1 cellular context compared by ENCODE assay signal in genomic region chr1:153422450-153423068, GRCh38.
TF ChIP-seq lines count a peak whose summit lies in the region.

No MANE protein-coding gene starts in this region.

TF ChIP-seq in K562, 482 proteins besides CTCF, POLR2A, EP300 and RAD21 (continued from another document):
- TF ChIP-seq NCOA1 (IDR thresholded peaks at IDR 0.05; ENCODE audit: low read depth) (peak; percentile 67; the same call in 1 of the 2 replicates), NBN (IDR thresholded peaks at IDR 0.05; ENCODE audit: low read depth) (0 out of 2 replicates have a peak, but pooled peaks have one; percentile 29), EHMT2 (IDR thresholded peaks at IDR 0.05) (peak; percentile 99), KHSRP (IDR thresholded peaks at IDR 0.05) (peak; percentile 37; the same call in 1 of the 2 replicates), RCOR1 (IDR thresholded peaks at IDR 0.05; ENCODE audit: borderline replicate concordance in 1 of 2, low read depth in 2 of 2, low read length in 2 of 2) (peak in 1 of 2 experiments; percentile 81; a peak in 1 of 4 replicates), STAG1 (CRISPR knock-in tag; IDR thresholded peaks at IDR 0.05; ENCODE audit: borderline replicate concordance) (peak; percentile 25; the same call in 1 of the 2 replicates), RFX5 (IDR thresholded peaks at IDR 0.05; ENCODE audit: low read depth, low read length) (peak; percentile 17; the same call in 1 of the 2 replicates), REST (CRISPR knock-in tag; IDR thresholded peaks at IDR 0.05; ENCODE audit: low read depth) (peak; percentile 97), NCOA6 (IDR thresholded peaks at IDR 0.05) (0 out of 2 replicates have a peak, but pooled peaks have one; percentile 37), SRF (CRISPR knock-in tag; IDR thresholded peaks at IDR 0.05) (peak in 1 of 2 experiments; percentile 61; a peak in 1 of 4 replicates), CXXC5 (CRISPR knock-in tag; IDR thresholded peaks at IDR 0.05) (0 out of 2 replicates have a peak, but pooled peaks have one; percentile 13), ZNF644 (tag; IDR thresholded peaks at IDR 0.05; ENCODE audit: low read depth) (no peak), ARID3A (IDR thresholded peaks at IDR 0.05; ENCODE audit: borderline replicate concordance, low read depth, low read length) (0 out of 2 replicates have a peak, but pooled peaks have one; percentile 34), HDAC8 (tag; IDR thresholded peaks at IDR 0.05) (no peak), CCAR2 (IDR thresholded peaks at IDR 0.05; ENCODE audit: low read depth, low read length) (no peak), HNRNPLL (IDR thresholded peaks at IDR 0.05; ENCODE audit: low read depth, low read length, poor library complexity, severe bottlenecking) (no peak), POLR2AphosphoS2 (IDR thresholded peaks at IDR 0.05; ENCODE audit: low read length) (no peak), ZNF263 (CRISPR knock-in tag; IDR thresholded peaks at IDR 0.05; ENCODE audit: borderline replicate concordance) (peak; percentile 60; the same call in 1 of the 2 replicates), ATF1 (CRISPR knock-in tag; IDR thresholded peaks at IDR 0.05) (peak; percentile 79), ATF1 (tag; IDR thresholded peaks at IDR 0.05) (peak; percentile 97), ATF7 (IDR thresholded peaks at IDR 0.05) (peak; percentile 93), ZNF511 (CRISPR knock-in tag; IDR thresholded peaks at IDR 0.05) (peak; percentile 68), JUND (IDR thresholded peaks at IDR 0.05; ENCODE audit: borderline replicate concordance, low read depth, low read length) (peak; percentile 87), JUND (tag; IDR thresholded peaks at IDR 0.05; ENCODE audit: borderline replicate concordance, low read depth, low read length) (peak; percentile 84; the same call in 2 of the 3 replicates), ZNF77 (CRISPR knock-in tag; IDR thresholded peaks at IDR 0.05) (no peak), SMAD4 (CRISPR knock-in tag; conservative IDR thresholded peaks at IDR 0.05) (0 out of 2 replicates have a peak, but pooled peaks have one; percentile 38), PRMT5 (CRISPR knock-in tag; IDR thresholded peaks at IDR 0.05) (0 out of 2 replicates have a peak, but pooled peaks have one; percentile 33), ZNF384 (IDR thresholded peaks at IDR 0.05; ENCODE audit: low read depth, low read length) (peak; percentile 76), ZNF197 (CRISPR knock-in tag; IDR thresholded peaks at IDR 0.05; ENCODE audit: low read depth) (0 out of 2 replicates have a peak, but pooled peaks have one; percentile 78), ATF3 (IDR thresholded peaks at IDR 0.05) (peak; percentile 86), ATF3 (CRISPR knock-in tag; conservative IDR thresholded peaks at IDR 0.05) (no peak), MAZ (CRISPR knock-in tag; conservative IDR thresholded peaks at IDR 0.05 in 1 of 2, IDR thresholded peaks at IDR 0.05 in 1 of 2) (peak in 1 of 2 experiments; percentile 66; a peak in 2 of 4 replicates), NRF1 (conservative IDR thresholded peaks at IDR 0.05 in 1 of 2, IDR thresholded peaks at IDR 0.05 in 1 of 2) (peak in 1 of 2 experiments; percentile 44; a peak in 1 of 4 replicates), RBM39 (optimal IDR thresholded peaks at IDR 0.05; ENCODE audit: low read depth, low read length) (no peak), ZBTB12 (CRISPR knock-in tag; IDR thresholded peaks at IDR 0.05) (peak; percentile 80)
TF ChIP-seq in K562: peak in this region for 40.
